7 cellular contexts compared by ENCODE assay signal in the genomic region with DNA sequence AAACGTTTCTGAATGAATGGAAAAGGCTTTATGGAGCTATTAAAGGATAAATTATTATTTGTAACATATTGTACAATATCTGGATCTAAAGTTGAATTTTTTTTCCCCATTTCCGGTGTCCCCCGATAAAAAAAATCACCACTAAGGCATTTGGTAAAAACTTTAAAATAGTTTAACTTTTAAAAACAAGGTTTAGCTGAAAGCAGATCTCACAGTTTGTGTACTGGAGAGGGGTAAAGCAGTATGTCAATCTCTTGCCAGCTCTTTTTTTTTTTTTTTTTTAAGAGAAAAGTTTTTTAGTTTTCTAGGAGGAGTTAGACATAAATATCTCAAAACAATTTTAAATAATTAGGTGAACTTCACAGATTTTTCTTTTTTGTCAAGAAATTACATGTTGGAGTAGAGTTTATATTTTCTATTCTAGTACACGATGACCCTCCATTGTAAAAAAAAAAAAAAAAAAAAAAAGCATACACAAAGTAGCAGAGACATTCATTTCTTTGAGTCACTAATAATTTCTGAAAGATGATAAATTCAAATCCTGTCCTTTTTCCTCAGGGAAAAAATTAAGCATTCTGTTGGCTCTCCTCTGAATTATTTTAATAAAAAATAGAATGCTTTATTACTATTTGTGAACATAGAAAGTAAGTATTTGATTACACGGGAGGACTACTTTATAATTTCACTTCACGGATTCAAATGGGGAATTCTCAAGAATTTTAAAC. TPM values are rescaled to one million over a fixed set of nuclear protein-coding genes. Genes with fewer than 3 reads are reported as not detected.
DNase-seq lines count a peak whose midpoint lies in the region; ATAC-seq, FAIRE-seq and TF ChIP-seq lines count a peak whose summit lies in the region.

No MANE protein-coding gene starts in this region.

- POLR2A ChIA-PET in activated B cell treated with CpG ODN at 0.5 μM for 24 hours (lab: Charles Lee): interaction anchor here (0.8 to 4.3 kb wide), 6 partner anchors 14 to 577 kb away, joined by 3 to 52 read pairs (median 30); partner anchors contain the start of genes CBLL1 and PIK3CG

- CTCF ChIA-PET in activated B cell treated with CpG ODN at 0.5 μM for 24 hours (lab: Charles Lee): interaction anchor here (1.1 to 5.8 kb wide), 3 partner anchors 14 to 19 kb away, joined by 3 to 34 read pairs (median 8); no protein-coding TSS in a partner anchor

- peak overlapping the region; percentile 99 for H3K27ac Mint-ChIP-seq in activated B cell treated with CpG ODN at 0.5 μM for 24 hours
- peak overlapping the region; percentile 96 for H3K27ac Mint-ChIP-seq in stimulated activated memory B cell treated with anti-CD40 and anti-IgM and Interleukin-4, amounts not matched to agents 10 μg/mL and 1 μg/mL and 100 μg/mL, for 72 hours

- H3K27ac ChIP-seq in gastroesophageal sphincter: peak overlapping the region; percentile 89 to 100 (median 96)

- peaks cover 6% of the 10 kb centered on the region for H3K27me3 Mint-ChIP-seq in activated B cell treated with CpG ODN at 0.5 μM for 24 hours
- no peaks in the 10 kb centered on the region for H3K27me3 Mint-ChIP-seq in stimulated activated memory B cell treated with anti-CD40 and anti-IgM and Interleukin-4, amounts not matched to agents 10 μg/mL and 1 μg/mL and 100 μg/mL, for 72 hours

- H3K4me3 Mint-ChIP-seq in activated B cell treated with CpG ODN at 0.5 μM for 24 hours: peak overlapping the region; percentile 99
- peak overlapping the region; percentile 90 for H3K4me3 Mint-ChIP-seq in stimulated activated memory B cell treated with anti-CD40 and anti-IgM and Interleukin-4, amounts not matched to agents 10 μg/mL and 1 μg/mL and 100 μg/mL, for 72 hours

- intact Hi-C loops in activated B cell treated with CpG ODN at 0.5 μM for 24 hours (cut with micrococcal nuclease): loop anchor here (5.0 to 10.0 kb wide), 6 partner anchors 375 to 1635 kb away; partner anchors contain the start of genes COG5, DUS4L and RINT1

- peaks cover 0 to 6% of the 10 kb centered on the region in 2 donors for H3K36me3 ChIP-seq in gastroesophageal sphincter

- no peaks in the 10 kb centered on the region for H3K27me3 ChIP-seq in gastroesophageal sphincter

- peaks cover 0 to 27% (median 8%) of the 10 kb centered on the region in 3 donors for H3K4me1 ChIP-seq in gastroesophageal sphincter

- DNase-seq in HFF-Myc (ENCODE audit: extremely low read depth, low read depth): no peak
- no peak for DNase-seq in activated B cell treated with CpG ODN at 0.5 μM for 24 hours
- DNase-seq in DMS79 (lab: John Stamatoyannopoulos, UW): no peak
- no peak for DNase-seq in GM19239 (ENCODE audit: insufficient read length, low spot score)

- peak overlapping the region; percentile 65 for H3K4me3 ChIP-seq in HFF-Myc (replicated peaks; ENCODE audit: low read depth, low read length)
- peak overlapping the region; percentile 43 to 84 for H3K4me3 ChIP-seq in gastroesophageal sphincter

- H3K36me3 Mint-ChIP-seq in activated B cell treated with CpG ODN at 0.5 μM for 24 hours (ENCODE audit: low read depth): peaks cover 21% of the 10 kb centered on the region
- H3K36me3 Mint-ChIP-seq in stimulated activated memory B cell treated with anti-CD40 and anti-IgM and Interleukin-4, amounts not matched to agents 10 μg/mL and 1 μg/mL and 100 μg/mL, for 72 hours: no peaks in the 10 kb centered on the region

- ATAC-seq in activated B cell treated with CpG ODN at 0.5 μM for 24 hours (ENCODE audit: low read depth): no peak
- ATAC-seq in gastroesophageal sphincter: no peak
- no peak for ATAC-seq in stimulated activated memory B cell treated with anti-CD40 and anti-IgM and Interleukin-4, amounts not matched to agents 10 μg/mL and 1 μg/mL and 100 μg/mL, for 72 hours
- ATAC-seq in HG02852 (IDR thresholded peaks at IDR 0.05; ENCODE audit: unreplicated experiment): no peak

- WGBS in gastroesophageal sphincter (ENCODE audit: low coverage in 1 of 2), 2 donors: 29 to 34% methylated on average over 6 of the region's 6 CpGs

- H3K9me3 Mint-ChIP-seq in activated B cell treated with CpG ODN at 0.5 μM for 24 hours: no peaks in the 10 kb centered on the region
- no peaks in the 10 kb centered on the region for H3K9me3 Mint-ChIP-seq in stimulated activated memory B cell treated with anti-CD40 and anti-IgM and Interleukin-4, amounts not matched to agents 10 μg/mL and 1 μg/mL and 100 μg/mL, for 72 hours

- TF ChIP-seq POLR2A in gastroesophageal sphincter (IDR thresholded peaks at IDR 0.05): no peak

- no peak for TF ChIP-seq EP300 in gastroesophageal sphincter (IDR thresholded peaks at IDR 0.05)

- no peaks in the 10 kb centered on the region for H3K9me3 ChIP-seq in gastroesophageal sphincter

- H3K4me1 Mint-ChIP-seq in activated B cell treated with CpG ODN at 0.5 μM for 24 hours: peaks cover 29% of the 10 kb centered on the region
- peaks cover 19% of the 10 kb centered on the region for H3K4me1 Mint-ChIP-seq in stimulated activated memory B cell treated with anti-CD40 and anti-IgM and Interleukin-4, amounts not matched to agents 10 μg/mL and 1 μg/mL and 100 μg/mL, for 72 hours

- TF ChIP-seq CTCF in HFF-Myc (IDR thresholded peaks at IDR 0.05; ENCODE audit: low read depth, low read length, missing control alignments): no peak
- no peak for TF ChIP-seq CTCF in activated B cell treated with CpG ODN at 0.5 μM for 24 hours (IDR thresholded peaks at IDR 0.05)
- no peak for TF ChIP-seq CTCF in gastroesophageal sphincter (IDR thresholded peaks at IDR 0.05)

- FAIRE-seq in GM19239 (lab: Jason Lieb, UNC): no peak

RNA-seq across cellular contexts. Expression of gene HBP1, which starts 1.9 kb away (rescaled TPM):
- total RNA-seq in activated B cell treated with CpG ODN at 0.5 μM for 24 hours (53.6 and 59.9 TPM in 2 replicates), gastroesophageal sphincter (100 to 1,000 TPM in 3 of 4 donors, 10 to 100 TPM in 1; 57.1 to 126 (median 118) TPM)
